Comparison of ENCODE assay signal across 11 cellular contexts in the genomic region with DNA sequence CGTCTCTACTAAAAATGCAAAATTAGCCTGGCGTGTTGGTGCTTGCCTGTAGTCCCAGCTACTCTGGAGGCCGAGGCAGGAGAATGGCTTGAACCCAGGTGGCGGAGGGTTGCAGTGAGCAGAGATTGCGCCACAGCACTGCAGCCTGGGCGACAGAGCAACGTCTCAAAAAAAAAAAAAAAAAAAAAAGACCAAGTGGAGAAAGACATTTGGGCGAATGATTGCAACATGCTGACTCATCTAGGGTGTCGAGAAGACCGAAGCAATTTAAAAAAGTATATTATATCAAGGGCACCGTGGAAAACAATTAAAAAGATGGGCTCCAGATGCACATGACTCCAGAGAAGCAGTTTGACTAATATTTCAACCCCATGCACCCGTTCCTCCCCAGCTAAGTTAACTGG. TPM values are rescaled to one million over a fixed set of nuclear protein-coding genes. Genes with fewer than 3 reads are reported as not detected.
DNase-seq lines count a peak whose midpoint lies in the region; ATAC-seq and TF ChIP-seq lines count a peak whose summit lies in the region.
"Had no signal": no experiment of that assay in that cellular context is flagged by ENCODE, and none has a peak within 500 bp of the region (broad histone marks: within the 10 kb centered on the region; RNA-seq: fewer than 3 reads in every experiment).

No MANE protein-coding gene starts in this region.

- TF ChIP-seq CTCF in vagina (IDR thresholded peaks at IDR 0.05), result no peak

- DNase-seq in DMS153 (lab: John Stamatoyannopoulos, UW) (peak; percentile 11), DMS153 treated with DMSO at 0.1 percent for 48 hours (lab: John Stamatoyannopoulos, UW; ENCODE audit: unreplicated experiment) (no peak), amniotic epithelial cell (ENCODE audit: low read depth) (peak; percentile 78), left colon (peak in 1 of 2 donors; percentile 38), vagina (ENCODE audit: extremely low spot score in 2 of 2) (no peak), NCI-H2029 treated with DMSO at 0.1 percent for 48 hours (lab: John Stamatoyannopoulos, UW) (no peak)
- DNase-seq: activated CD4-positive, alpha-beta memory T cell treated with anti-CD3 and anti-CD28 coated beads, Interleukin-2, amount 10 ng/mL, durations not matched to agents 7 days and 5 days had no signal

- no peak overlapping the region for H3K4me3 ChIP-seq in vagina
- H3K4me3 ChIP-seq: cardiac muscle cell had no signal

- no peaks in the 10 kb centered on the region for H3K27me3 ChIP-seq in vagina

- no peaks in the 10 kb centered on the region for H3K9me3 ChIP-seq in vagina

- H3K27ac ChIP-seq in vagina, result peak overlapping the region; percentile 65
- H3K27ac ChIP-seq: 22Rv1, cardiac muscle cell had no signal

- intact Hi-C loops in left colon (cut with DNase I, micrococcal nuclease), result loop anchor here in 1 of 2 donors (5.0 kb wide), 1 partner anchor 792 kb away; no protein-coding TSS in a partner anchor
- intact Hi-C loops in vagina (cut with DNase I), result loop anchor here (10.0 kb wide), 2 partner anchors 254 to 794 kb away; no protein-coding TSS in a partner anchor

- H3K36me3 ChIP-seq in vagina, result peaks cover 0 to 3% of the 10 kb centered on the region in 2 donors
- H3K36me3 ChIP-seq: cardiac muscle cell had no signal

- ATAC-seq in left colon (peak; percentile 22), GM21381 (IDR thresholded peaks at IDR 0.05; ENCODE audit: unreplicated experiment) (no peak), GM19035 (IDR thresholded peaks at IDR 0.05; ENCODE audit: unreplicated experiment) (no peak)

- peaks cover 5% of the 10 kb centered on the region for H3K4me1 ChIP-seq in vagina

- TF ChIP-seq POLR2A in vagina (IDR thresholded peaks at IDR 0.05), result no peak

RNA-seq across cellular contexts. Expression of gene KLF4, which starts 9.2 kb away (rescaled TPM):
- total RNA-seq in left colon, result 100 to 1,000 TPM; 481 to 507 TPM
- 144 TPM for total RNA-seq in vagina

Comparison
In these comparisons a context has a peak if more than half of its experiments do, and no peak if none do; other contexts are left out.
1. DNase-seq: peak in DMS153 (single experiment) and amniotic epithelial cell (single experiment); none in DMS153 treated with DMSO at 0.1 percent for 48 hours (single experiment), vagina (0 of 2) and NCI-H2029 treated with DMSO at 0.1 percent for 48 hours (single experiment).